Comparison of ENCODE assay signal across 8 cellular contexts in genomic region chr9:125513634-125514413, GRCh38.
DNase-seq lines count a peak whose midpoint lies in the region; ATAC-seq, FAIRE-seq and TF ChIP-seq lines count a peak whose summit lies in the region.

No MANE protein-coding gene starts in this region.

- H3K27me3 ChIP-seq in HUES48 (ENCODE audit: control insufficient read depth, insufficient read depth, low read length) (no peaks in the 10 kb centered on the region), left lung (no peaks in the 10 kb centered on the region)

- ATAC-seq in GM21528 (IDR thresholded peaks at IDR 0.05; ENCODE audit: low FRiP score, unreplicated experiment) = peak; percentile 81
- peak; percentile 98 for ATAC-seq in left lung

- no peak overlapping the region for H3K9ac ChIP-seq in HUES48 (ENCODE audit: low read depth, low read length)

- H3K27ac ChIP-seq in HUES48 (ENCODE audit: low read depth, low read length) (peak overlapping the region; percentile 11), left lung (peak overlapping the region; percentile 29 to 48)

- TF ChIP-seq CTCF in GM12864 (IDR thresholded peaks at IDR 0.05; ENCODE audit: low read depth, low read length, missing control alignments) (no peak), astrocyte of the cerebellum (IDR thresholded peaks at IDR 0.05; ENCODE audit: low read depth, low read length, missing control alignments) (no peak), left lung (IDR thresholded peaks at IDR 0.05) (no peak)

- no peak for DNase-seq in GM12864 (ENCODE audit: low read depth)
- peak; percentile 56 for DNase-seq in astrocyte of the cerebellum (ENCODE audit: low read depth)
- no peak for DNase-seq in left lung
- DNase-seq in urothelium cell line (ENCODE audit: low spot score) = peak; percentile 85
- DNase-seq in epidermal melanocyte (ENCODE audit: insufficient read length, low spot score) = no peak
- DNase-seq in mesenteric fat pad (ENCODE audit: low spot score) = no peak

- H3K4me3 ChIP-seq in GM12864 (ENCODE audit: low read depth, low read length) (peak overlapping the region; percentile 15; the same call in 1 of the 2 replicates), HUES48 (ENCODE audit: low read depth, low read length) (no peak overlapping the region), astrocyte of the cerebellum (ENCODE audit: low read depth, low read length) (peak overlapping the region; percentile 2), left lung (peak overlapping the region in 1 of 2 donors; percentile 5)

- H3K4me1 ChIP-seq in HUES48 (ENCODE audit: control insufficient read depth, insufficient read depth, low read length) = peaks cover 50% of the 10 kb centered on the region
- H3K4me1 ChIP-seq in left lung = peaks cover 0 to 7% of the 10 kb centered on the region in 2 donors

- in situ Hi-C loops in astrocyte of the cerebellum (cut with HindIII; ENCODE audit: low sequenced_read_pairs) = no loop called here

- intact Hi-C loops in left lung (cut with DNase I) = no loop called here

- no peak for FAIRE-seq in urothelium cell line (lab: Jason Lieb, UNC)

- H3K36me3 ChIP-seq in HUES48 (ENCODE audit: control insufficient read depth, insufficient read depth, low read length) (no peaks in the 10 kb centered on the region), left lung (no peaks in the 10 kb centered on the region)

- H3K9me3 ChIP-seq in HUES48 (ENCODE audit: control insufficient read depth, insufficient read depth, low read length) (no peaks in the 10 kb centered on the region), left lung (no peaks in the 10 kb centered on the region)

Comparison
In these comparisons a context has a peak if more than half of its experiments do, and no peak if none do; other contexts are left out.
1. DNase-seq: peak in astrocyte of the cerebellum (single experiment) and urothelium cell line (single experiment); none in GM12864 (single experiment), left lung (0 of 2), epidermal melanocyte (single experiment) and mesenteric fat pad (single experiment).